In genomic region chr17:38674013-38674748, GRCh38 we compare ENCODE assay signal across 9 cellular contexts. TPM values are rescaled to one million over a fixed set of nuclear protein-coding genes. Genes with fewer than 3 reads are reported as not detected.
A peak's percentile ranks its signal among the peaks of the same experiment; 100 is the strongest.
DNase-seq lines count a peak whose midpoint lies in the region; ATAC-seq, FAIRE-seq and TF ChIP-seq lines count a peak whose summit lies in the region.
"Had no signal": no experiment of that assay in that cellular context is flagged by ENCODE, and none has a peak within 500 bp of the region (broad histone marks: within the 10 kb centered on the region; RNA-seq: fewer than 3 reads in every experiment).

No MANE protein-coding gene starts in this region.

- no peaks in the 10 kb centered on the region for H3K36me3 ChIP-seq in keratinocyte (ENCODE audit: control insufficient read depth in 2 of 2, extremely low read depth in 1 of 2, insufficient read depth in 2 of 2, low read length in 2 of 2)

- H2AFZ ChIP-seq in keratinocyte (ENCODE audit: control insufficient read depth, low read length), result peak overlapping the region; percentile 49

- H4K20me1 ChIP-seq in keratinocyte (ENCODE audit: control insufficient read depth, extremely low read depth, insufficient read depth, low read length), result no peaks in the 10 kb centered on the region

- peak overlapping the region; percentile 65 for H3K9ac ChIP-seq in keratinocyte (ENCODE audit: control insufficient read depth, extremely low read depth, insufficient read depth, low read length)

- H3K9me3 Mint-ChIP-seq in activated naive CD4-positive, alpha-beta T cell treated with anti-CD3 and anti-CD28 coated beads, Interleukin-2, amount 50 U/mL, for 72 hours, result no peaks in the 10 kb centered on the region
- H3K9me3 Mint-ChIP-seq: nephron had no signal

- TF ChIP-seq CTCF in C4-2B (conservative IDR thresholded peaks at IDR 0.05), result peak; percentile 32
- TF ChIP-seq CTCF in LNCAP (IDR thresholded peaks at IDR 0.05), result peak; percentile 29; the same call in 1 of the 2 replicates
- peak in 1 of 3 experiments; percentile 48 for TF ChIP-seq CTCF in keratinocyte (optimal IDR thresholded peaks at IDR 0.05 in 1 of 3, IDR thresholded peaks at IDR 0.05 in 1 of 3, conservative IDR thresholded peaks at IDR 0.05 in 1 of 3; ENCODE audit: extremely low read depth in 1 of 3, insufficient read depth in 2 of 3, low read length in 3 of 3)

- H3K9me3 ChIP-seq in keratinocyte (ENCODE audit: control insufficient read depth, low read depth, low read length), result no peaks in the 10 kb centered on the region

- no peaks in the 10 kb centered on the region for H3K79me2 ChIP-seq in keratinocyte (ENCODE audit: control insufficient read depth, insufficient read depth, low read length)

- no peaks in the 10 kb centered on the region for H3K36me3 Mint-ChIP-seq in activated naive CD4-positive, alpha-beta T cell treated with anti-CD3 and anti-CD28 coated beads, Interleukin-2, amount 50 U/mL, for 72 hours

- H3K9me1 ChIP-seq in keratinocyte (ENCODE audit: control insufficient read depth, extremely low read depth, insufficient read depth, low read length), result no peaks in the 10 kb centered on the region

- dilution Hi-C loops in keratinocyte (cut with MboI; ENCODE audit: extremely low pct_ligation_motif_present, low sequenced_read_pairs), result no loop called here

- peak overlapping the region; percentile 85 for H3K27ac ChIP-seq in C4-2B
- no peak overlapping the region for H3K27ac ChIP-seq in keratinocyte (ENCODE audit: control insufficient read depth, insufficient read depth, low read length)

- H3K4me3 ChIP-seq in keratinocyte (ENCODE audit: control insufficient read depth in 2 of 3, extremely low read depth in 1 of 3, insufficient read depth in 2 of 3, low read depth in 1 of 3, low read length in 3 of 3), result peak overlapping the region; percentile 64 to 72 (median 69)

- H3K27ac Mint-ChIP-seq in activated naive CD4-positive, alpha-beta T cell treated with anti-CD3 and anti-CD28 coated beads, Interleukin-2, amount 50 U/mL, for 72 hours, result no peak overlapping the region
- H3K27ac Mint-ChIP-seq: nephron had no signal

- no peak for FAIRE-seq in keratinocyte (lab: Jason Lieb, UNC)

- peak overlapping the region; percentile 88 for H3K4me2 ChIP-seq in keratinocyte (ENCODE audit: control insufficient read depth, extremely low read depth, insufficient read depth, low read depth, low read length)

- peak; percentile 17 for ATAC-seq in GM19395 (IDR thresholded peaks at IDR 0.05; ENCODE audit: unreplicated experiment)
- peak; percentile 8 for ATAC-seq in activated naive CD4-positive, alpha-beta T cell treated with anti-CD3 and anti-CD28 coated beads, Interleukin-2, amount 50 U/mL, for 72 hours

- peak; percentile 47 to 69 for DNase-seq in activated naive CD4-positive, alpha-beta T cell treated with anti-CD3 and anti-CD28 coated beads, Interleukin-2, amount 50 U/mL, for 72 hours (ENCODE audit: low spot score in 2 of 2)
- DNase-seq in keratinocyte (ENCODE audit: low read depth, low spot score), result no peak
- peak; percentile 27 for DNase-seq in stimulated activated CD8-positive, alpha-beta memory T cell treated with anti-CD3 and anti-CD28 coated beads, Interleukin-12 subunit alpha, Interleukin-12 subunit beta, amount 100 ng/mL, for 4 hours (ENCODE audit: low read depth)
- DNase-seq in COR-L47 (lab: John Stamatoyannopoulos, UW), result no peak
- no peak for DNase-seq in HPDE6-E6E7 (ENCODE audit: extremely low spot score)

- peaks cover 15% of the 10 kb centered on the region for H3K4me1 ChIP-seq in keratinocyte (ENCODE audit: control insufficient read depth, extremely low read depth, insufficient read depth, low read length)

- H3K27me3 ChIP-seq in keratinocyte (ENCODE audit: control insufficient read depth, extremely low read depth, insufficient read depth, low read length), result peaks cover 13% of the 10 kb centered on the region

RNA-seq across cellular contexts. Expression of gene EPOP, which starts 0.6 kb away (rescaled TPM):
- total RNA-seq in activated naive CD4-positive, alpha-beta T cell treated with anti-CD3 and anti-CD28 coated beads, Interleukin-2, amount 50 U/mL, for 72 hours, result 10 to 100 TPM; 27.5 to 31.3 TPM
- 2.1 to 4.4 TPM (median 3.2 TPM) in 3 replicates for polyA plus RNA-seq in keratinocyte
- polyA plus RNA-seq in keratinocyte (2011; ENCODE audit: low read depth), result 2.2 TPM
- polyA plus RNA-seq in keratinocyte (2011; cell fraction: cytosol; rRNA removed), result 3.9 and 6.1 TPM in 2 replicates
- 3.5 and 4.5 TPM in 2 replicates for polyA plus RNA-seq in keratinocyte (2011; cell fraction: nucleus; rRNA removed)
- polyA plus RNA-seq in keratinocyte (2012; ENCODE audit: low replicate concordance), result 6.7 and 8.6 TPM in 2 replicates
- polyA minus RNA-seq in keratinocyte, result 1.4 to 3.8 TPM (median 2.2 TPM) in 3 replicates
- polyA minus RNA-seq in keratinocyte (2011; cell fraction: cytosol; rRNA and poly(A)+ RNA removed), result 5.9 TPM
- 1.9 and 2.6 TPM in 2 replicates for polyA minus RNA-seq in keratinocyte (2011; cell fraction: nucleus; rRNA and poly(A)+ RNA removed)

RNA-seq across cellular contexts. Expression of gene MLLT6, which starts 30.9 kb away (rescaled TPM):
- 100 to 1,000 TPM; 204 to 288 TPM for total RNA-seq in activated naive CD4-positive, alpha-beta T cell treated with anti-CD3 and anti-CD28 coated beads, Interleukin-2, amount 50 U/mL, for 72 hours
- polyA plus RNA-seq in keratinocyte, result 17.4 to 18.1 TPM (median 17.7 TPM) in 3 replicates
- 20.2 TPM for polyA plus RNA-seq in keratinocyte (2011; ENCODE audit: low read depth)
- polyA plus RNA-seq in keratinocyte (2011; cell fraction: cytosol; rRNA removed), result 7.7 and 11.0 TPM in 2 replicates
- 46.1 and 53.2 TPM in 2 replicates for polyA plus RNA-seq in keratinocyte (2011; cell fraction: nucleus; rRNA removed)
- polyA plus RNA-seq in keratinocyte (2012; ENCODE audit: low replicate concordance), result 14.3 and 16.5 TPM in 2 replicates
- 23.1 to 34.2 TPM (median 24.0 TPM) in 3 replicates for polyA minus RNA-seq in keratinocyte
- polyA minus RNA-seq in keratinocyte (2011; cell fraction: cytosol; rRNA and poly(A)+ RNA removed), result 28.6 TPM
- polyA minus RNA-seq in keratinocyte (2011; cell fraction: nucleus; rRNA and poly(A)+ RNA removed), result 25.5 and 29.3 TPM in 2 replicates

RNA-seq across cellular contexts. Expression of gene CISD3, which starts 56.0 kb away (rescaled TPM):
- 10 to 100 TPM; 32.7 to 40.7 TPM for total RNA-seq in activated naive CD4-positive, alpha-beta T cell treated with anti-CD3 and anti-CD28 coated beads, Interleukin-2, amount 50 U/mL, for 72 hours
- 10.4 to 25.6 TPM (median 17.1 TPM) in 3 replicates for polyA plus RNA-seq in keratinocyte
- polyA plus RNA-seq in keratinocyte (2011; ENCODE audit: low read depth), result 2.1 TPM
- 11.2 and 20.0 TPM in 2 replicates for polyA plus RNA-seq in keratinocyte (2011; cell fraction: cytosol; rRNA removed)
- 4.3 and 4.5 TPM in 2 replicates for polyA plus RNA-seq in keratinocyte (2011; cell fraction: nucleus; rRNA removed)
- 15.6 and 35.2 TPM in 2 replicates for polyA plus RNA-seq in keratinocyte (2012; ENCODE audit: low replicate concordance)
- polyA minus RNA-seq in keratinocyte, result 4.9 to 16.3 TPM (median 5.5 TPM) in 3 replicates
- 12.9 TPM for polyA minus RNA-seq in keratinocyte (2011; cell fraction: cytosol; rRNA and poly(A)+ RNA removed)
- polyA minus RNA-seq in keratinocyte (2011; cell fraction: nucleus; rRNA and poly(A)+ RNA removed), result 1.7 and 2.9 TPM in 2 replicates

Comparison
In these comparisons a context has a peak if more than half of its experiments do, and no peak if none do; other contexts are left out.
1. DNase-seq: peak in activated naive CD4-positive, alpha-beta T cell treated with anti-CD3 and anti-CD28 coated beads, Interleukin-2, amount 50 U/mL, for 72 hours (2 of 2) and stimulated activated CD8-positive, alpha-beta memory T cell treated with anti-CD3 and anti-CD28 coated beads, Interleukin-12 subunit alpha, Interleukin-12 subunit beta, amount 100 ng/mL, for 4 hours (single experiment); none in keratinocyte (single experiment), COR-L47 (single experiment) and HPDE6-E6E7 (single experiment).